17 cellular contexts compared by ENCODE assay signal in the genomic region with DNA sequence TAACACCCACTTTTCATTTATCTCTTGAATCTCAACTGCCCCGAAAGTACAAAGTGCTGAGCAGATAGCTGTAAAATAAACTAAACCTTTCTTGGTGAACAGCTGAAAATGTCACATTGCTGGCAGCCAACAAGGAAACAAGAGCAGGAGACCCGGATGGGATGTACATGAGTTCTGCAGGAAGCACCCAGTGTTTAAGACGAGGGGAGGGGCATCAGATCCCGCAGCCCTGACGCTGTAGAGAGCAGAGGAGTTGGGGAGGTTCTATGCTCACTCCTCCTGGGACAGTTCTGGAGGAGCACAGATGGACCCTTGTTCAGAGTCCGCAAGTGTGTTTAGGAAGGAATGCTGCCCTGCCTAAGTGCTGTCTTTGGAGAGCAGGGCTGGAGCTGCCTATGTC. TPM values are rescaled to one million over a fixed set of nuclear protein-coding genes. Genes with fewer than 3 reads are reported as not detected.
A peak's percentile ranks its signal among the peaks of the same experiment; 100 is the strongest.
DNase-seq lines count a peak whose midpoint lies in the region; TF ChIP-seq lines count a peak whose summit lies in the region.
"Had no signal": no experiment of that assay in that cellular context is flagged by ENCODE, and none has a peak within 500 bp of the region (broad histone marks: within the 10 kb centered on the region; RNA-seq: fewer than 3 reads in every experiment).

No MANE protein-coding gene starts in this region.

- H2AFZ ChIP-seq in neuronal stem cell (ENCODE audit: low read length): no peak overlapping the region

- no peak overlapping the region for H3K4ac ChIP-seq in neuronal stem cell (ENCODE audit: low read length)

- no peak overlapping the region for H2AK5ac ChIP-seq in neuronal stem cell (ENCODE audit: low read depth, low read length)

- no peak overlapping the region for H2BK120ac ChIP-seq in neuronal stem cell (ENCODE audit: low read depth, low read length)

- TF ChIP-seq CTCF in endodermal cell (conservative IDR thresholded peaks at IDR 0.05): no peak

- H3K36me3 ChIP-seq in SJCRH30 (peaks cover 4% of the 10 kb centered on the region; the same call in 1 of the 2 replicates), endodermal cell (ENCODE audit: control insufficient read depth, insufficient read depth, low read length) (peaks cover 9% of the 10 kb centered on the region), neuronal stem cell (replicated peaks in 1 of 2; ENCODE audit: control insufficient read depth in 2 of 2, insufficient read depth in 2 of 2, low read length in 2 of 2) (peaks cover 10 to 24% of the 10 kb centered on the region in 2 donors), stomach smooth muscle (ENCODE audit: control insufficient read depth in 2 of 2, insufficient read depth in 2 of 2, low read length in 2 of 2) (peaks cover 9 to 22% of the 10 kb centered on the region in 2 donors)

- no peak overlapping the region for H2BK12ac ChIP-seq in neuronal stem cell (ENCODE audit: low read length)

- no peak overlapping the region for H2BK5ac ChIP-seq in neuronal stem cell (ENCODE audit: low read length)

- peak overlapping the region; percentile 59 for H3K18ac ChIP-seq in neuronal stem cell (ENCODE audit: low read length)

- no peaks in the 10 kb centered on the region for H3K9me3 ChIP-seq in SJCRH30 (replicated peaks)
- no peaks in the 10 kb centered on the region for H3K9me3 ChIP-seq in endodermal cell (ENCODE audit: control insufficient read depth, low read length)
- H3K9me3 ChIP-seq in neuronal stem cell (replicated peaks in 1 of 2; ENCODE audit: control insufficient read depth in 2 of 2, insufficient read depth in 1 of 2, low read depth in 1 of 2, low read length in 2 of 2): no peaks in the 10 kb centered on the region
- H3K9me3 ChIP-seq in stomach smooth muscle (ENCODE audit: control insufficient read depth in 2 of 2, low read length in 2 of 2): no peaks in the 10 kb centered on the region

- peaks cover 19% of the 10 kb centered on the region for H3K36me3 Mint-ChIP-seq in endodermal cell (ENCODE audit: low read depth)

- H3K79me1 ChIP-seq in neuronal stem cell (ENCODE audit: low read depth, low read length): no peaks in the 10 kb centered on the region

- no peaks in the 10 kb centered on the region for H3K9me3 Mint-ChIP-seq in endodermal cell
- H3K9me3 Mint-ChIP-seq: HFFc6 had no signal

- H3K14ac ChIP-seq in neuronal stem cell (ENCODE audit: low read length): no peak overlapping the region

- H3K4me3 ChIP-seq in SJCRH30 (no peak overlapping the region), endodermal cell (ENCODE audit: low read length) (no peak overlapping the region), neuronal stem cell (ENCODE audit: low read length in 2 of 2) (no peak overlapping the region), stomach smooth muscle (ENCODE audit: low read length in 2 of 2) (no peak overlapping the region)

- H3K27me3 ChIP-seq in SJCRH30: no peaks in the 10 kb centered on the region
- no peaks in the 10 kb centered on the region for H3K27me3 ChIP-seq in endodermal cell (ENCODE audit: control insufficient read depth, insufficient read depth, low read length, poor library complexity, severe bottlenecking)
- H3K27me3 ChIP-seq in neuronal stem cell (ENCODE audit: control insufficient read depth in 3 of 3, insufficient read depth in 3 of 3, low read depth in 1 of 3, low read length in 3 of 3): no peaks in the 10 kb centered on the region
- H3K27me3 ChIP-seq in stomach smooth muscle (ENCODE audit: control insufficient read depth in 1 of 2, insufficient read depth in 2 of 2, low read length in 2 of 2): no peaks in the 10 kb centered on the region

- H3K27ac ChIP-seq in SJCRH30: peak overlapping the region; percentile 48
- H3K27ac ChIP-seq in endodermal cell (ENCODE audit: low read depth, low read length): no peak overlapping the region
- no peak overlapping the region for H3K27ac ChIP-seq in neuronal stem cell (replicated peaks; ENCODE audit: low read length)
- peak overlapping the region; percentile 58 for H3K27ac ChIP-seq in stomach smooth muscle (ENCODE audit: low read length)
- H3K27ac ChIP-seq: C4-2B, KMS-11 had no signal

- H3K4me3 Mint-ChIP-seq in endodermal cell: no peak overlapping the region
- H3K4me3 Mint-ChIP-seq: HFFc6 had no signal

- no peak overlapping the region for H3K9ac ChIP-seq in endodermal cell (ENCODE audit: extremely low read depth, low read length, poor library complexity, severe bottlenecking)
- no peak overlapping the region for H3K9ac ChIP-seq in neuronal stem cell (ENCODE audit: low read depth, low read length, poor library complexity)
- H3K9ac ChIP-seq in stomach smooth muscle (ENCODE audit: low read length in 2 of 2): no peak overlapping the region
- H3K9ac ChIP-seq: KMS-11 had no signal

- no peak overlapping the region for H2BK15ac ChIP-seq in neuronal stem cell (ENCODE audit: low read length)

- WGBS in endodermal cell (ENCODE audit: insufficient coverage in 1 of 2, insufficient read length in 1 of 2), 2 experiments: 87 to 93% methylated on average over 6 of the region's 6 CpGs
- WGBS in neuronal stem cell (ENCODE audit: extremely low coverage in 2 of 2, insufficient read length in 2 of 2, insufficient replicate concordance in 1 of 2), 2 donors: no CpG with 5 or more reads among the region's 6 CpGs

- peak overlapping the region; percentile 11 for H3K27ac Mint-ChIP-seq in endodermal cell

- H3K27me3 Mint-ChIP-seq in endodermal cell (ENCODE audit: insufficient read depth): no peaks in the 10 kb centered on the region

- H3K4me1 Mint-ChIP-seq in endodermal cell: peaks cover 17% of the 10 kb centered on the region

- H4K91ac ChIP-seq in neuronal stem cell (ENCODE audit: low read depth, low read length, poor library complexity): no peak overlapping the region

- no peak overlapping the region for H4K8ac ChIP-seq in neuronal stem cell (ENCODE audit: low read depth, low read length)

- no peak overlapping the region for H3K4me2 ChIP-seq in neuronal stem cell (ENCODE audit: insufficient read depth, low read length, poor library complexity, severe bottlenecking)
- H3K4me2 ChIP-seq: KMS-11 had no signal

- peak; percentile 76 to 81 for DNase-seq in SJCRH30
- no peak for DNase-seq in endodermal cell
- no peak for DNase-seq in neuronal stem cell (ENCODE audit: low spot score)
- no peak for DNase-seq in activated gamma-delta T cell (lab: John Stamatoyannopoulos, UW)
- DNase-seq in CD1c-positive myeloid dendritic cell (ENCODE audit: extremely low spot score): no peak
- no peak for DNase-seq in DMS153 (lab: John Stamatoyannopoulos, UW)
- DNase-seq: HFFc6, NCI-H1048, NCI-H2081 treated with DMSO at 0.1 percent for 48 hours, NCI-H524, SHP77 had no signal

- H3K4me1 ChIP-seq in SJCRH30 (peaks cover 67% of the 10 kb centered on the region), endodermal cell (ENCODE audit: control insufficient read depth, insufficient read depth, low read length) (peaks cover 15% of the 10 kb centered on the region), neuronal stem cell (ENCODE audit: control insufficient read depth in 2 of 2, insufficient read depth in 1 of 2, low read depth in 1 of 2, low read length in 2 of 2) (peaks cover 0 to 3% of the 10 kb centered on the region in 2 donors), stomach smooth muscle (ENCODE audit: control insufficient read depth, insufficient read depth, low read length) (peaks cover 31% of the 10 kb centered on the region)

- no peak overlapping the region for H3K23ac ChIP-seq in neuronal stem cell (ENCODE audit: low read depth, low read length, poor library complexity)

RNA-seq across cellular contexts. Expression of a gene that starts 32.0 kb away (rescaled TPM):
- total RNA-seq in SJCRH30 (2014; rRNA removed; shearing (Covaris generic)): 1.3 and 1.5 TPM in 2 replicates
- 1 to 10 TPM; 1.5 TPM for total RNA-seq in endodermal cell
- 0.39 TPM for polyA plus RNA-seq in endodermal cell (2013, experiment 1 of 2)
- 0.29 TPM for polyA plus RNA-seq in endodermal cell (2013, experiment 2 of 2)
- 0.03 TPM for polyA plus RNA-seq in neuronal stem cell (2013, experiment 1 of 2)
- polyA plus RNA-seq in neuronal stem cell (2013, experiment 2 of 2): 0.04 TPM
- total RNA-seq: A673, HepG2, HFFc6, M059J had no signal
- polyA plus RNA-seq: HepG2 had no signal

Comparison
In these comparisons a context has a peak if more than half of its experiments do, and no peak if none do; other contexts are left out.
1. DNase-seq: peak in SJCRH30 (2 of 2); none in endodermal cell (single experiment), neuronal stem cell (single experiment), activated gamma-delta T cell (single experiment), CD1c-positive myeloid dendritic cell (single experiment) and DMS153 (single experiment).
2. H3K27ac ChIP-seq: peak in SJCRH30 (single experiment) and stomach smooth muscle (single experiment); none in endodermal cell (single experiment) and neuronal stem cell (single experiment).